ENCODE assay signal across 8 cellular contexts in the genomic region with DNA sequence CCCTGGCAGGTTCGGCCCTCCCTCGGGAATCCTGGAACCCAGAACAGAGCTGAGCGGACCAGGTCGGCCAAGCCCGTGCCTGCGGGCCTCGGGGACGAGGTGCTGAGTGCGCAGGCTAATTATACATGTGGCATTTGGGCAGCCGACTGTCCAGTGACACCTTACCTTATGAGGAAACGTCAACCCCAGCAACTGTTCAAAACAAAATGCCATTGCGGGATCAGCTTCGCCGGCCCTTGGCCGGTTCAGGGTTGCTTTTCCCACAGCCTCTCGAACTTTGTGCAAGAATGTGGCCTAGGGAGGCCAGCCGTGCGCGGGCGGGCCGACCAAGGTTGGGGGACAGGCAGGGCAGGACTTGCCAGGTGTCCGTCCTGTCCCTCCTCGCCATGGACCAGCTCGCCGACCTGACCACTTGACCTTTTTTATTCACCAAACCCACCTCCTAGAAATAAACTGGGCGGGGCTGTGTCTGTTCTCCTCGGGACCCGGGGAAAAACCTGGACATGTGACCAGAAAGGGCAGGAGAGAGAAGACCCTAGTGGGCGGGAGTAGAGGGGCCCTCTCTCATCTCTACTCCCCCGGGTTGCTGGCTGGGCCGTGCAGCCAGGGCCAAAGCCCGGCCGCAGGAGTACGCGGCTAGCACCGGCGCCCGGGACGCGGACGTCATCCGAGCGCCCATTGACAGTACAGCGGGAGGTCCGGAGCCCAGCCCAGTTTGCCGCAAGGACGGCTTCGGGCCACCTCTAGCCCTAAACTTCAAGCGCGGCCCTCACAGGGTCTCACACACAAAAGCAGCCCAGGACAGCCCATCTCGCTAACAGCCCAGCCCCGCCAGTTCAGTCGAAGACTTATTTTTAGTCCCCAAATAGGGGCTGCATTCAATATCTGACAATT.
A peak's percentile ranks its signal among the peaks of the same experiment; 100 is the strongest.
DNase-seq lines count a peak whose midpoint lies in the region; ATAC-seq lines count a peak whose summit lies in the region.

No MANE protein-coding gene starts in this region.

- H3K9me3 Mint-ChIP-seq in natural killer cell treated with Interleukin-12 subunit alpha and Interleukin-12 subunit beta and Interleukin-15 and Interleukin-18, amount 100 ng/mL, for 72 hours = no peaks in the 10 kb centered on the region

- peak overlapping the region; percentile 60 for H3K4me3 Mint-ChIP-seq in natural killer cell treated with Interleukin-12 subunit alpha and Interleukin-12 subunit beta and Interleukin-15 and Interleukin-18, amount 100 ng/mL, for 72 hours

- H3K4me1 Mint-ChIP-seq in natural killer cell treated with Interleukin-12 subunit alpha and Interleukin-12 subunit beta and Interleukin-15 and Interleukin-18, amount 100 ng/mL, for 72 hours (ENCODE audit: low read depth in 2 of 2) = peaks cover 11 to 14% of the 10 kb centered on the region in 2 donors

- H3K27me3 Mint-ChIP-seq in natural killer cell treated with Interleukin-12 subunit alpha and Interleukin-12 subunit beta and Interleukin-15 and Interleukin-18, amount 100 ng/mL, for 72 hours = peaks cover 27 to 42% of the 10 kb centered on the region in 2 donors

- no peak for ATAC-seq in natural killer cell treated with Interleukin-12 subunit alpha and Interleukin-12 subunit beta and Interleukin-15 and Interleukin-18, amount 100 ng/mL, for 72 hours
- ATAC-seq in GM21390 (IDR thresholded peaks at IDR 0.05; ENCODE audit: unreplicated experiment) = no peak

- H3K36me3 Mint-ChIP-seq in natural killer cell treated with Interleukin-12 subunit alpha and Interleukin-12 subunit beta and Interleukin-15 and Interleukin-18, amount 100 ng/mL, for 72 hours = peaks cover 8% of the 10 kb centered on the region

- H3K27ac Mint-ChIP-seq in natural killer cell treated with Interleukin-12 subunit alpha and Interleukin-12 subunit beta and Interleukin-15 and Interleukin-18, amount 100 ng/mL, for 72 hours = no peak overlapping the region

- DNase-seq in ELR (ENCODE audit: low read depth) (peak; percentile 13), SW480 (ENCODE audit: low spot score) (peak; percentile 27), fibroblast of peridontal ligament (ENCODE audit: extremely low read depth) (peak; percentile 52), NOMO-1 treated with DMSO at 0.1 percent for 48 hours (lab: John Stamatoyannopoulos, UW; ENCODE audit: unreplicated experiment) (no peak), 8988T (no peak), GOT3 (lab: John Stamatoyannopoulos, UW) (no peak)
- DNase-seq in natural killer cell treated with Interleukin-12 subunit alpha and Interleukin-12 subunit beta and Interleukin-15 and Interleukin-18, amount 100 ng/mL, for 72 hours (ENCODE audit: low spot score) = no peak

Comparison
In these comparisons a context has a peak if more than half of its experiments do, and no peak if none do; other contexts are left out.
1. DNase-seq: peak in ELR (single experiment), SW480 (single experiment) and fibroblast of peridontal ligament (single experiment); none in natural killer cell treated with Interleukin-12 subunit alpha and Interleukin-12 subunit beta and Interleukin-15 and Interleukin-18, amount 100 ng/mL, for 72 hours (single experiment), NOMO-1 treated with DMSO at 0.1 percent for 48 hours (single experiment), 8988T (single experiment) and GOT3 (single experiment).